8 cellular contexts compared by ENCODE assay signal in genomic region chr6:142842423-142843261, GRCh38.
DNase-seq lines count a peak whose midpoint lies in the region; ATAC-seq and TF ChIP-seq lines count a peak whose summit lies in the region.

No MANE protein-coding gene starts in this region.

- no peak for TF ChIP-seq EP300 in esophagus muscularis mucosa (IDR thresholded peaks at IDR 0.05)

- no peak for TF ChIP-seq CTCF in right atrium auricular region (IDR thresholded peaks at IDR 0.05)
- TF ChIP-seq CTCF in esophagus muscularis mucosa (IDR thresholded peaks at IDR 0.05): no peak
- no peak for TF ChIP-seq CTCF in thoracic aorta (IDR thresholded peaks at IDR 0.05)

- DNase-seq in right atrium auricular region (ENCODE audit: low spot score) (no peak), left ventricle myocardium superior (no peak), SW480 (ENCODE audit: low spot score) (peak; percentile 53), esophagus muscularis mucosa (ENCODE audit: extremely low spot score) (no peak), thoracic aorta (ENCODE audit: low spot score) (no peak), NCI-H2107 (lab: John Stamatoyannopoulos, UW) (no peak), NCI-H748 treated with DMSO at 0.1 percent for 48 hours (lab: John Stamatoyannopoulos, UW) (no peak)

- H3K36me3 ChIP-seq in right atrium auricular region (no peaks in the 10 kb centered on the region), esophagus muscularis mucosa (no peaks in the 10 kb centered on the region), thoracic aorta (no peaks in the 10 kb centered on the region)

- 56% methylated on average over 11 of the region's 11 CpGs for WGBS in esophagus muscularis mucosa

- peaks cover 0 to 52% of the 10 kb centered on the region in 2 donors for H3K4me1 ChIP-seq in right atrium auricular region
- peaks cover 39 to 61% (median 55%) of the 10 kb centered on the region in 4 donors for H3K4me1 ChIP-seq in esophagus muscularis mucosa
- H3K4me1 ChIP-seq in thoracic aorta (ENCODE audit: control insufficient read depth in 1 of 2, low read depth in 2 of 2): peaks cover 31 to 59% of the 10 kb centered on the region in 2 donors

- peak overlapping the region; percentile 39 to 90 for H3K27ac ChIP-seq in right atrium auricular region
- H3K27ac ChIP-seq in esophagus muscularis mucosa (replicated peaks in 1 of 4): peak overlapping the region in 3 of 4 donors; percentile 29 to 49 (median 43)
- peak overlapping the region in 1 of 2 donors; percentile 44 for H3K27ac ChIP-seq in thoracic aorta

- ATAC-seq in left ventricle myocardium superior: no peak
- ATAC-seq in HG02970 (IDR thresholded peaks at IDR 0.05; ENCODE audit: low FRiP score, unreplicated experiment): peak; percentile 56
- no peak for ATAC-seq in thoracic aorta (ENCODE audit: insufficient number of reproducible peaks, low FRiP score, low read depth)

- H3K9me3 ChIP-seq in right atrium auricular region (no peaks in the 10 kb centered on the region), esophagus muscularis mucosa (no peaks in the 10 kb centered on the region), thoracic aorta (no peaks in the 10 kb centered on the region)

- H3K4me3 ChIP-seq in right atrium auricular region (peak overlapping the region in 1 of 2 donors; percentile 29), esophagus muscularis mucosa (peak overlapping the region; percentile 8 to 23 (median 16)), thoracic aorta (peak overlapping the region; percentile 48)

- TF ChIP-seq POLR2A in esophagus muscularis mucosa (IDR thresholded peaks at IDR 0.05; ENCODE audit: low read depth): no peak

- intact Hi-C loops in left ventricle myocardium superior (cut with micrococcal nuclease) (loop anchor here (10.0 kb wide), 1 partner anchor 102 kb away; the partner anchor contains the start of gene HIVEP2), esophagus muscularis mucosa (cut with DNase I) (no loop called here)

- H3K27me3 ChIP-seq in right atrium auricular region (no peaks in the 10 kb centered on the region), esophagus muscularis mucosa (no peaks in the 10 kb centered on the region), thoracic aorta (replicated peaks; ENCODE audit: insufficient read depth) (no peaks in the 10 kb centered on the region)
